ENCODE assay signal across 6 cellular contexts in genomic region chr18:61285777-61286176, GRCh38. TPM values are rescaled to one million over a fixed set of nuclear protein-coding genes. Genes with fewer than 3 reads are reported as not detected.
"Had no signal": no experiment of that assay in that cellular context is flagged by ENCODE, and none has a peak within 500 bp of the region (broad histone marks: within the 10 kb centered on the region; RNA-seq: fewer than 3 reads in every experiment).

No MANE protein-coding gene starts in this region.

- H3K27ac ChIP-seq: GM23248 had no signal

- H3K4me3 Mint-ChIP-seq: H9 had no signal

- ATAC-seq: K562 had no signal

- H3K27ac Mint-ChIP-seq: H9 had no signal

- H3K9ac ChIP-seq: GM23248 had no signal

- H3K4me3 ChIP-seq: GM23248, K562 had no signal

- DNase-seq: GM23248, H9, HCEC 1CT, IMR-90 had no signal

RNA-seq across cellular contexts. Expression of gene CDH20, which starts 47.5 kb away (rescaled TPM):
- total RNA-seq: GM23248, H9, HT-29, IMR-90, K562 had no signal
